8 cellular contexts compared by ENCODE assay signal in the genomic region with DNA sequence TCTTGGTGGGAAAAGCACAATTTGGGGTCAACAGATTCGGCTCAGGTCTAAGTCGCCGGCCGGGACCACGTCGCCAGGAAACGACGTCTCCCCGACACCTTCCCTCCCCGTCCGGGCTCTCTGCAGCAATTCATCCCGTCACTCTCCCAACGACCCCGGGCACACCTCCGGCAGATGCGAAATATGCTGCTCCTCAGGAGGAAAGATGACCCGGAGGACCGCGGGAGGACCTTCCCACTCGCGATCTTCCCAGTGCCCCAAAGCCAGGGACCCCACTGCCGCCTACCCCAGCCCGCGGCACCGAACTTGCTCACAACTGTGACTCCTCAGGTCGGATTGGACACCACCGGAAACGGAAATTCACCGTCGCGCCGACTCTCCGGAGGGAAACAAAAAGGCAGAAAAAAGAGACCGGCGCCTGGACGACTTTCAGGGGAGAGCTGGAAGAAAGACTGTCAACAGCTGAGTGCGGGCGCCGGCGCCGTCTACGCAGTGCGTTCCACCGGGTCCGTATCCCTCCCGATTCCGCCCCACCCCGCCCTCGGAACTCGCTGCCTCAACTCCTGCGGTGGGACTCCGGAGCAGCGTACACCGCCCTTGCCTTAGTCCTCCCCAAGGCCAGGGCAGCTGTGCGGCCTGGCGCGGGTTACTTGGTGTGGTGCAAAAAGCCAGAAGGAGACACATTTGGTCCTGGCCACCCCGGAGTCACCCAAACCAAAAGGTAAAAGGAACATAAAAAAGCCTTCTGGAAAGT. TPM values are rescaled to one million over a fixed set of nuclear protein-coding genes. Genes with fewer than 3 reads are reported as not detected.
A peak's percentile ranks its signal among the peaks of the same experiment; 100 is the strongest.
DNase-seq lines count a peak whose midpoint lies in the region; ATAC-seq and TF ChIP-seq lines count a peak whose summit lies in the region.

No MANE protein-coding gene starts in this region.

- WGBS in esophagus muscularis mucosa, result under 1% methylated on average over 24 of the region's 58 CpGs

- peaks cover 5% of the 10 kb centered on the region for H3K4me1 Mint-ChIP-seq in activated T-cell treated with anti-CD3 and anti-CD28 coated beads, Interleukin-2, amount 50 U/mL, for 72 hours (ENCODE audit: low read depth)

- TF ChIP-seq EP300 in esophagus muscularis mucosa (IDR thresholded peaks at IDR 0.05), result no peak

- DNase-seq in DMS153 treated with DMSO at 0.1 percent for 48 hours (lab: John Stamatoyannopoulos, UW; ENCODE audit: unreplicated experiment) (peak; percentile 61), Panc1 (ENCODE audit: low read depth, low spot score) (peak; percentile 90), esophagus muscularis mucosa (ENCODE audit: extremely low spot score) (peak; percentile 98)
- DNase-seq in Jurkat, Clone E6-1 (ENCODE audit: low read depth, low spot score), result peak; percentile 89
- DNase-seq in activated T-cell treated with anti-CD3 and anti-CD28 coated beads, Interleukin-2, amount 50 U/mL, for 72 hours, result peak; percentile 91 to 94
- DNase-seq in stimulated activated CD8-positive, alpha-beta memory T cell treated with anti-CD3 and anti-CD28 coated beads, Interleukin-7, amount 100 ng/mL, for 24 hours (ENCODE audit: low read depth), result peak; percentile 87

- H3K36me3 ChIP-seq in Panc1 (ENCODE audit: control insufficient read depth, insufficient read depth, low read length) (peaks cover 8% of the 10 kb centered on the region), esophagus muscularis mucosa (peaks cover 21 to 63% (median 53%) of the 10 kb centered on the region in 4 donors), muscle layer of duodenum (ENCODE audit: control insufficient read depth in 1 of 2, insufficient read depth in 2 of 2, low read length in 2 of 2) (peaks cover 0 to 33% of the 10 kb centered on the region in 2 donors)

- no peaks in the 10 kb centered on the region for H3K27me3 Mint-ChIP-seq in activated T-cell treated with anti-CD3 and anti-CD28 coated beads, Interleukin-2, amount 50 U/mL, for 72 hours (ENCODE audit: low read depth)

- CTCF ChIA-PET in Panc1 (lab: Charles Lee), result no interaction called here

- H3K4me3 Mint-ChIP-seq in activated T-cell treated with anti-CD3 and anti-CD28 coated beads, Interleukin-2, amount 50 U/mL, for 72 hours, result peak overlapping the region; percentile 92 to 94

- in situ Hi-C loops in Panc1 (cut with HindIII; ENCODE audit: low pct_unique_long_range_greater_than_20kb, low sequenced_read_pairs), result no loop called here

- H3K4me1 ChIP-seq in Panc1 (ENCODE audit: control insufficient read depth, insufficient read depth, low read length) (no peaks in the 10 kb centered on the region; the same call in 1 of the 2 replicates), esophagus muscularis mucosa (peaks cover 41 to 55% (median 52%) of the 10 kb centered on the region in 4 donors), muscle layer of duodenum (ENCODE audit: control insufficient read depth in 1 of 2, insufficient read depth in 2 of 2, low read length in 2 of 2) (peaks cover 0 to 33% of the 10 kb centered on the region in 2 donors)

- TF ChIP-seq POLR2A in esophagus muscularis mucosa (IDR thresholded peaks at IDR 0.05; ENCODE audit: low read depth), result peak; percentile 55

- H3K27me3 ChIP-seq in Panc1 (ENCODE audit: control insufficient read depth, insufficient read depth, low read length) (no peaks in the 10 kb centered on the region), esophagus muscularis mucosa (no peaks in the 10 kb centered on the region), muscle layer of duodenum (ENCODE audit: low read depth, low read length) (no peaks in the 10 kb centered on the region)

- TF ChIP-seq CTCF in Panc1 (IDR thresholded peaks at IDR 0.05) (no peak), esophagus muscularis mucosa (IDR thresholded peaks at IDR 0.05) (no peak)

- peaks cover 5 to 7% of the 10 kb centered on the region in 2 donors for H3K36me3 Mint-ChIP-seq in activated T-cell treated with anti-CD3 and anti-CD28 coated beads, Interleukin-2, amount 50 U/mL, for 72 hours (ENCODE audit: insufficient read depth in 2 of 2)

- peak; percentile 86 for ATAC-seq in GM21576 (IDR thresholded peaks at IDR 0.05; ENCODE audit: unreplicated experiment)
- ATAC-seq in Panc1, result peak; percentile 97
- ATAC-seq in activated T-cell treated with anti-CD3 and anti-CD28 coated beads, Interleukin-2, amount 50 U/mL, for 72 hours (replicated peaks in 1 of 2), result peak; percentile 93 to 94

- peak overlapping the region; percentile 90 for H3K4me3 ChIP-seq in Jurkat, Clone E6-1 (ENCODE audit: low read length)
- peak overlapping the region; percentile 94 to 96 for H3K4me3 ChIP-seq in Panc1 (ENCODE audit: low read depth in 2 of 2, low read length in 2 of 2)
- peak overlapping the region; percentile 73 to 89 (median 76) for H3K4me3 ChIP-seq in esophagus muscularis mucosa
- peak overlapping the region; percentile 79 to 88 for H3K4me3 ChIP-seq in muscle layer of duodenum (ENCODE audit: low read depth in 1 of 2, low read length in 2 of 2)

- no peaks in the 10 kb centered on the region for H3K9me3 Mint-ChIP-seq in activated T-cell treated with anti-CD3 and anti-CD28 coated beads, Interleukin-2, amount 50 U/mL, for 72 hours

- BruUV-seq in Panc1 (replicated peaks; lab: Mats Ljungman, UMichigan), result no TSS peak

- intact Hi-C loops in Panc1 (cut with micrococcal nuclease; ENCODE audit: unreplicated experiment) (no loop called here), esophagus muscularis mucosa (cut with DNase I) (no loop called here)

- H3K9me3 ChIP-seq in Panc1 (ENCODE audit: control insufficient read depth, insufficient read depth, low read depth, low read length), result no peaks in the 10 kb centered on the region
- H3K9me3 ChIP-seq in esophagus muscularis mucosa, result no peaks in the 10 kb centered on the region
- H3K9me3 ChIP-seq in muscle layer of duodenum (ENCODE audit: control insufficient read depth in 1 of 2, low read length in 2 of 2), result no peaks in the 10 kb centered on the region

- POLR2A ChIA-PET in Panc1 (lab: Charles Lee), result interaction anchor here (0.8 kb wide), 1 partner anchor 12 kb away, joined by 4 read pairs; no protein-coding TSS in a partner anchor

- peak overlapping the region; percentile 97 for H3K27ac ChIP-seq in Panc1 (ENCODE audit: low read length)
- H3K27ac ChIP-seq in esophagus muscularis mucosa (replicated peaks in 1 of 4), result peak overlapping the region; percentile 85 to 93 (median 88)
- peak overlapping the region; percentile 82 for H3K27ac ChIP-seq in muscle layer of duodenum (ENCODE audit: low read length)

- H3K27ac Mint-ChIP-seq in activated T-cell treated with anti-CD3 and anti-CD28 coated beads, Interleukin-2, amount 50 U/mL, for 72 hours, result peak overlapping the region; percentile 95

RNA-seq across cellular contexts. Expression of a gene that starts 13.8 kb away (rescaled TPM):
- polyA plus RNA-seq in Jurkat, Clone E6-1 (2012; ENCODE audit: insufficient read depth, insufficient read length), result 35.0 TPM
- total RNA-seq in Panc1 (2021; ENCODE audit: unreplicated experiment), result 113 TPM
- polyA plus RNA-seq in Panc1 (2012; ENCODE audit: insufficient read length), result 95.8 TPM
- 100 to 1,000 TPM; 105 to 119 TPM for total RNA-seq in activated T-cell treated with anti-CD3 and anti-CD28 coated beads, Interleukin-2, amount 50 U/mL, for 72 hours
- 10 to 100 TPM; 42.4 to 61.3 (median 53.5) TPM for total RNA-seq in esophagus muscularis mucosa

RNA-seq across cellular contexts. Expression of a gene that starts 32.4 kb away (rescaled TPM):
- polyA plus RNA-seq in Jurkat, Clone E6-1 (2012; ENCODE audit: insufficient read depth, insufficient read length), result 4.1 TPM
- total RNA-seq in Panc1 (2021; ENCODE audit: unreplicated experiment) (6.6 TPM), esophagus muscularis mucosa (1 to 10 TPM; 2.3 to 6.6 (median 2.8) TPM)
- polyA plus RNA-seq in Panc1 (2012; ENCODE audit: insufficient read length), result 5.0 TPM
- 10 to 100 TPM in 1 of 2 donors, 1 to 10 TPM in 1; 9.8 to 11.5 TPM for total RNA-seq in activated T-cell treated with anti-CD3 and anti-CD28 coated beads, Interleukin-2, amount 50 U/mL, for 72 hours

RNA-seq across cellular contexts. Expression of a gene that starts 51.5 kb away (rescaled TPM):
- polyA plus RNA-seq in Jurkat, Clone E6-1 (2012; ENCODE audit: insufficient read depth, insufficient read length), result 85.9 TPM
- total RNA-seq in Panc1 (2021; ENCODE audit: unreplicated experiment) (41.2 TPM), esophagus muscularis mucosa (10 to 100 TPM; 14.9 to 32.0 (median 25.6) TPM)
- polyA plus RNA-seq in Panc1 (2012; ENCODE audit: insufficient read length), result 71.5 TPM
- total RNA-seq in activated T-cell treated with anti-CD3 and anti-CD28 coated beads, Interleukin-2, amount 50 U/mL, for 72 hours, result 10 to 100 TPM; 22.5 to 23.5 TPM

RNA-seq across cellular contexts. Expression of a gene that starts 55.1 kb away (rescaled TPM):
- polyA plus RNA-seq in Jurkat, Clone E6-1 (2012; ENCODE audit: insufficient read depth, insufficient read length), result 28.1 TPM
- total RNA-seq in Panc1 (2021; ENCODE audit: unreplicated experiment), result 109 TPM
- 126 TPM for polyA plus RNA-seq in Panc1 (2012; ENCODE audit: insufficient read length)
- total RNA-seq in activated T-cell treated with anti-CD3 and anti-CD28 coated beads, Interleukin-2, amount 50 U/mL, for 72 hours, result 10 to 100 TPM; 72.0 to 81.3 TPM
- 100 to 1,000 TPM in 3 of 4 donors, 10 to 100 TPM in 1; 66.4 to 123 (median 107) TPM for total RNA-seq in esophagus muscularis mucosa

Comparison
In these comparisons a context has a peak if more than half of its experiments do, and no peak if none do; other contexts are left out.
1. Peak in every context shown above with its lines: DNase-seq, ATAC-seq, H3K4me3 ChIP-seq and H3K27ac ChIP-seq.